In the genomic region with DNA sequence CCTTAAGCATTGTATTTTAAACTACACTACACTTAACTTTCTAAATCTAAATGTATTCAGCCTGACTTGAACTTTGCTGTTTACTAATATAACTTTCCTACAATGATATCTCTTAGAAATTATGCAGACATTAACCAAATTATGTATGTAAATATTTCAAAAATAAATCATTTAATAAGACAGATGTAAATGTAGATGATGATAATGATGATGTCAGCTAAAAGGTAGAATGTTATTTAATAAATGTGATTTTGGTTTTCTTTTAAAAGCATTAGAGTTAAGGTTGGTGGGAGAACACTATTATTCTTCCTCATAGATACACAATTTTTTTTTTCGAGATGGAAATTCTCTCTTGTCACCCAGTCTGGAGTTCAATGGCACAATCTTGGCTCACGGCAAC, we compare ENCODE assay signal across 1 cellular context.
TF ChIP-seq lines count a peak whose summit lies in the region.

No MANE protein-coding gene starts in this region.

TF ChIP-seq in H1, 55 proteins besides CTCF, POLR2A, EP300 and RAD21:
- TF ChIP-seq MAFK (IDR thresholded peaks at IDR 0.05; ENCODE audit: low read depth, low read length): peak; percentile 32; the same call in 1 of the 2 replicates
- no peak for TF ChIP-seq TBP (IDR thresholded peaks at IDR 0.05; ENCODE audit: low read depth, low read length)
- no peak for TF ChIP-seq YY1 (IDR thresholded peaks at IDR 0.05; ENCODE audit: low read depth, low read length)
- no peak for TF ChIP-seq RBBP5 (IDR thresholded peaks at IDR 0.05; ENCODE audit: borderline replicate concordance, low read depth, low read length)
